ENCODE assay signal across 28 cellular contexts in the genomic region with DNA sequence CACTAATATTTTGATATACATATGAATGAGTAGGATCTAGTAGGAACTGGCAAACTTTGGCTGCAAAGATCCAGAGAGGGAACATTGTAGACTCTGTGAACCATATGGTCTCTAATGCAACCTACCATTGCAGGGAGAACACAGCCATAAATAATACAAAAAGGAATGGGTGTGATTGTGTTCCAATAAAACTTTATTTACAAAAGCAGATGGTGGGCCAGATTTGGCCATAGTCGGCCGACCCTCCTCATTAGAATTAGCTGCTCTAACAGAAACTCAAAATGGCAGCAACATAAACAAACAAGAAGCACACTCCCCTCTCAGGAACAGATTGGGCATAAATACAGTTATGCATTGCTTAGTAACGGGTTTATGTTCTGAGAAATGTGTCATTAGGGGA.
"Had no signal": no experiment of that assay in that cellular context is flagged by ENCODE, and none has a peak within 500 bp of the region (broad histone marks: within the 10 kb centered on the region; RNA-seq: fewer than 3 reads in every experiment).

No MANE protein-coding gene starts in this region.

- H3K36me3 Mint-ChIP-seq: mesothelial cell of epicardium, naive B cell had no signal

- FAIRE-seq: endometrium, islet of Langerhans, keratinocyte had no signal

- H3K36me3 ChIP-seq: colonic mucosa, esophagus squamous epithelium, gastrocnemius medialis, heart right ventricle, left lung, lower lobe of right lung had no signal

- H3K4me3 ChIP-seq: colonic mucosa, esophagus squamous epithelium, gastrocnemius medialis, heart right ventricle, left lung, lower lobe of right lung, mucosa of descending colon had no signal

- H3K27me3 ChIP-seq: colonic mucosa, esophagus squamous epithelium, gastrocnemius medialis, heart right ventricle, left lung had no signal

- H3K9me3 ChIP-seq: colonic mucosa, esophagus squamous epithelium, gastrocnemius medialis, heart right ventricle, left lung, lower lobe of right lung, mucosa of descending colon had no signal

- H3K9me3 Mint-ChIP-seq: effector memory CD8-positive, alpha-beta T cell; mesothelial cell of epicardium had no signal

- H3K4me3 Mint-ChIP-seq: dendritic cell treated with granulocyte-macrophage colony-stimulating factor and Interleukin-4, amounts not matched to agents 40 ng/mL and 50 ng/mL, for 4 days; effector memory CD8-positive, alpha-beta T cell; endodermal cell; mesothelial cell of epicardium; naive B cell had no signal

- ATAC-seq: effector memory CD8-positive, alpha-beta T cell; esophagus mucosa; gastrocnemius medialis; heart right ventricle; left cardiac atrium; left lung; left ventricle myocardium superior; lower lobe of right lung; mucosa of descending colon had no signal

- H3K27ac ChIP-seq: colonic mucosa, epithelial cell of prostate, esophagus squamous epithelium, gastrocnemius medialis, heart right ventricle, left lung, lower lobe of right lung had no signal

- H3K4me1 ChIP-seq: colonic mucosa, gastrocnemius medialis, heart right ventricle, lower lobe of right lung had no signal

- H3K27me3 Mint-ChIP-seq: effector memory CD8-positive, alpha-beta T cell had no signal

- H3K27ac Mint-ChIP-seq: dendritic cell treated with granulocyte-macrophage colony-stimulating factor and Interleukin-4, amounts not matched to agents 40 ng/mL and 50 ng/mL, for 4 days; effector memory CD8-positive, alpha-beta T cell; endodermal cell; mesothelial cell of epicardium; naive B cell had no signal

- DNase-seq: colonic mucosa; cortex of kidney; effector CD8-positive, alpha-beta T cell; effector memory CD8-positive, alpha-beta T cell; endodermal cell; erythroblast; esophagus squamous epithelium; foreskin fibroblast; foreskin melanocyte; gastrocnemius medialis; glutamatergic neuron; head of caudate nucleus; heart right ventricle; hippocampal formation; left cardiac atrium; left lung; left ventricle myocardium superior; lower lobe of right lung; mesenchymal stem cell; mucosa of descending colon; naive B cell had no signal
